Comparison of ENCODE assay signal across 8 cellular contexts in genomic region chr2:46296840-46297545, GRCh38. TPM values are rescaled to one million over a fixed set of nuclear protein-coding genes. Genes with fewer than 3 reads are reported as not detected.
DNase-seq lines count a peak whose midpoint lies in the region; ATAC-seq and TF ChIP-seq lines count a peak whose summit lies in the region.

EPAS1 (plus strand) TSS chr2:46297407; CDS start chr2:46297912, 505 bp downstream.

- peak; percentile 80 for ATAC-seq in GM19438 (IDR thresholded peaks at IDR 0.05; ENCODE audit: low read depth, unreplicated experiment)
- ATAC-seq in HG03571 (IDR thresholded peaks at IDR 0.05; ENCODE audit: unreplicated experiment), result peak; percentile 83
- peak; percentile 96 to 97 for ATAC-seq in natural killer cell treated with Interleukin-12 subunit alpha and Interleukin-12 subunit beta and Interleukin-15 and Interleukin-18, amount 100 ng/mL, for 72 hours

- peak; percentile 96 for DNase-seq in CD1c-positive myeloid dendritic cell (ENCODE audit: extremely low spot score)
- DNase-seq in RPMI8226, result peak; percentile 90
- peak; percentile 94 for DNase-seq in activated effector memory CD4-positive, alpha-beta T cell treated with anti-CD3 and anti-CD28 coated beads, Interleukin-2, amount 50 U/mL, for 16 hours
- peak; percentile 94 for DNase-seq in fibroblast of pulmonary artery (ENCODE audit: low read depth)
- DNase-seq in natural killer cell treated with Interleukin-12 subunit alpha and Interleukin-12 subunit beta and Interleukin-15 and Interleukin-18, amount 100 ng/mL, for 72 hours (ENCODE audit: low spot score), result peak; percentile 93
- DNase-seq in stimulated activated naive CD4-positive, alpha-beta T cell (lab: John Stamatoyannopoulos, UW), result peak; percentile 28 to 79 (median 55)

- no peak for TF ChIP-seq CTCF in fibroblast of pulmonary artery (IDR thresholded peaks at IDR 0.05; ENCODE audit: low read length, missing control alignments)

- peak within 1 kb of the TSS; percentile 54 to 75 for H3K27ac Mint-ChIP-seq in natural killer cell treated with Interleukin-12 subunit alpha and Interleukin-12 subunit beta and Interleukin-15 and Interleukin-18, amount 100 ng/mL, for 72 hours

- peak within 1 kb of the TSS; percentile 82 for H3K4me3 Mint-ChIP-seq in natural killer cell treated with Interleukin-12 subunit alpha and Interleukin-12 subunit beta and Interleukin-15 and Interleukin-18, amount 100 ng/mL, for 72 hours

- H3K4me1 Mint-ChIP-seq in natural killer cell treated with Interleukin-12 subunit alpha and Interleukin-12 subunit beta and Interleukin-15 and Interleukin-18, amount 100 ng/mL, for 72 hours (ENCODE audit: low read depth in 2 of 2), result peaks cover 9 to 21% of the 10 kb centered on the region in 2 donors

- peaks cover 4% of the 10 kb centered on the region for H3K36me3 Mint-ChIP-seq in natural killer cell treated with Interleukin-12 subunit alpha and Interleukin-12 subunit beta and Interleukin-15 and Interleukin-18, amount 100 ng/mL, for 72 hours

- peaks cover 19 to 32% of the 10 kb centered on the region in 2 donors for H3K27me3 Mint-ChIP-seq in natural killer cell treated with Interleukin-12 subunit alpha and Interleukin-12 subunit beta and Interleukin-15 and Interleukin-18, amount 100 ng/mL, for 72 hours

- H3K9me3 Mint-ChIP-seq in natural killer cell treated with Interleukin-12 subunit alpha and Interleukin-12 subunit beta and Interleukin-15 and Interleukin-18, amount 100 ng/mL, for 72 hours, result no peaks in the 10 kb centered on the region

- H3K4me3 ChIP-seq in fibroblast of pulmonary artery (replicated peaks; ENCODE audit: low read depth, low read length), result peak within 1 kb of the TSS; percentile 98

RNA-seq across cellular contexts. Expression of gene EPAS1, which starts in this region (rescaled TPM):
- total RNA-seq in natural killer cell treated with Interleukin-12 subunit alpha and Interleukin-12 subunit beta and Interleukin-15 and Interleukin-18, amount 100 ng/mL, for 72 hours, result 10 to 100 TPM in 1 of 2 donors, 1 to 10 TPM in 1; 7.5 to 84.7 TPM

Comparison
In these comparisons a context has a peak if more than half of its experiments do, and no peak if none do; other contexts are left out.
1. Peak in every context shown above with its lines: DNase-seq, ATAC-seq and H3K4me3 ChIP-seq.